Comparison of ENCODE assay signal across 32 cellular contexts in genomic region chr6:143135797-143136561, GRCh38.
DNase-seq lines count a peak whose midpoint lies in the region; ATAC-seq, FAIRE-seq and TF ChIP-seq lines count a peak whose summit lies in the region.
"Had no signal": no experiment of that assay in that cellular context is flagged by ENCODE, and none has a peak within 500 bp of the region (broad histone marks: within the 10 kb centered on the region; RNA-seq: fewer than 3 reads in every experiment).

No MANE protein-coding gene starts in this region.

- H3K36me3 Mint-ChIP-seq in stimulated activated naive CD8-positive, alpha-beta T cell treated with anti-CD3 and anti-CD28 coated beads, Interleukin-15, Interleukin-2, amounts not matched to agents 100 ng/mL and 50 ng/mL, for 24 hours (ENCODE audit: low read depth): peaks cover 59% of the 10 kb centered on the region
- H3K36me3 Mint-ChIP-seq: natural killer cell had no signal

- H2BK5ac ChIP-seq in mesenchymal stem cell (ENCODE audit: low read depth, low read length, poor library complexity, severe bottlenecking): no peak overlapping the region

- H4K91ac ChIP-seq in mesenchymal stem cell (ENCODE audit: low read length): no peak overlapping the region

- peak overlapping the region; percentile 49 for H3K9ac ChIP-seq in mesenchymal stem cell (ENCODE audit: low read length)

- H2AFZ ChIP-seq in mesenchymal stem cell (ENCODE audit: low read depth, low read length): no peak overlapping the region

- no peaks in the 10 kb centered on the region for H3K27me3 ChIP-seq in mesenchymal stem cell (ENCODE audit: control insufficient read depth in 1 of 2, insufficient read depth in 1 of 2, low read length in 2 of 2)
- H3K27me3 ChIP-seq: esophagus squamous epithelium, sigmoid colon, upper lobe of left lung had no signal

- peaks cover 0 to 8% of the 10 kb centered on the region in 2 experiments for H3K36me3 ChIP-seq in mesenchymal stem cell (ENCODE audit: control insufficient read depth in 1 of 2, insufficient read depth in 2 of 2, low read depth in 1 of 2, low read length in 2 of 2)

- peak; percentile 56 to 66 for ATAC-seq in activated CD4-positive, CD25-positive, alpha-beta regulatory T cell treated with anti-CD3 and anti-CD28 coated beads, Interleukin-2, amount 50 U/mL, for 24 hours
- ATAC-seq in stimulated activated naive CD8-positive, alpha-beta T cell treated with anti-CD3 and anti-CD28 coated beads, Interleukin-15, Interleukin-2, amounts not matched to agents 100 U/mL and 50 U/mL, for 24 hours: no peak
- no peak for ATAC-seq in HG03139 (IDR thresholded peaks at IDR 0.05; ENCODE audit: unreplicated experiment)
- ATAC-seq: natural killer cell had no signal

- no peak overlapping the region for H3K4me3 ChIP-seq in mesenchymal stem cell (ENCODE audit: insufficient read depth in 1 of 2, low read depth in 1 of 2, low read length in 2 of 2)
- no peak overlapping the region for H3K4me3 ChIP-seq in foreskin fibroblast (ENCODE audit: low read depth in 1 of 2, low read length in 2 of 2)
- H3K4me3 ChIP-seq: esophagus squamous epithelium, sigmoid colon, upper lobe of left lung had no signal

- H2BK12ac ChIP-seq in mesenchymal stem cell (ENCODE audit: low read length in 2 of 2): no peak overlapping the region

- peak overlapping the region; percentile 14 for H3K4me3 Mint-ChIP-seq in stimulated activated naive CD8-positive, alpha-beta T cell treated with anti-CD3 and anti-CD28 coated beads, Interleukin-15, Interleukin-2, amounts not matched to agents 100 ng/mL and 50 ng/mL, for 24 hours
- H3K4me3 Mint-ChIP-seq: brain, natural killer cell had no signal

- H3K4me2 ChIP-seq in mesenchymal stem cell (ENCODE audit: low read length, poor library complexity, severe bottlenecking): no peak overlapping the region

- H4K8ac ChIP-seq in mesenchymal stem cell (ENCODE audit: low read length): no peak overlapping the region

- H3K79me1 ChIP-seq in mesenchymal stem cell (replicated peaks; ENCODE audit: low read length, poor library complexity, severe bottlenecking): no peaks in the 10 kb centered on the region

- no peak for DNase-seq in activated CD4-positive, CD25-positive, alpha-beta regulatory T cell (lab: John Stamatoyannopoulos, UW)
- no peak for DNase-seq in stimulated activated naive CD8-positive, alpha-beta T cell treated with anti-CD3 and anti-CD28 coated beads, Interleukin-15, Interleukin-2, amounts not matched to agents 100 U/mL and 50 U/mL, for 24 hours
- DNase-seq in mesenchymal stem cell: no peak
- no peak for DNase-seq in D721Med (ENCODE audit: insufficient read length, low spot score)
- DNase-seq in foreskin fibroblast: no peak
- DNase-seq: activated CD4-positive, alpha-beta T cell treated with anti-CD3 and anti-CD28 coated beads, Interleukin-2, amount 50 U/mL, for 1 hour; activated CD8-positive, alpha-beta memory T cell treated with anti-CD3 and anti-CD28 coated beads, Interleukin-2, amount 50 U/mL, for 4 hours; activated gamma-delta T cell; esophagus squamous epithelium; KG1; kidney glomerular epithelial cell; midbrain; MM.1S; natural killer cell; NCI-H2029; NCI-H510A treated with DMSO at 0.1 percent for 48 hours; nucleus accumbens; sigmoid colon; stimulated activated CD4-positive, alpha-beta T cell treated with anti-CD3 and anti-CD28 coated beads, Interleukin-12 subunit alpha, Interleukin-12 subunit beta, amount 100 ng/mL, for 4 hours; stimulated activated CD4-positive, alpha-beta T cell treated with anti-CD3 and anti-CD28 coated beads, Interleukin-4, amount 100 ng/mL, for 1 hour; substantia nigra; T1000; upper lobe of left lung had no signal

- no peak for FAIRE-seq in D721Med (lab: Jason Lieb, UNC)
- FAIRE-seq: frontal cortex, H1 had no signal

- no peaks in the 10 kb centered on the region for H3K4me1 ChIP-seq in mesenchymal stem cell (ENCODE audit: control insufficient read depth, insufficient read depth, low read depth, low read length)
- H3K4me1 ChIP-seq: esophagus squamous epithelium, upper lobe of left lung had no signal

- H3K27me3 Mint-ChIP-seq in stimulated activated naive CD8-positive, alpha-beta T cell treated with anti-CD3 and anti-CD28 coated beads, Interleukin-15, Interleukin-2, amounts not matched to agents 100 ng/mL and 50 ng/mL, for 24 hours: no peaks in the 10 kb centered on the region
- H3K27me3 Mint-ChIP-seq: brain had no signal

- H3K4ac ChIP-seq in mesenchymal stem cell (ENCODE audit: low read depth in 1 of 2, low read length in 2 of 2): no peak overlapping the region

- H3K4me1 Mint-ChIP-seq in stimulated activated naive CD8-positive, alpha-beta T cell treated with anti-CD3 and anti-CD28 coated beads, Interleukin-15, Interleukin-2, amounts not matched to agents 100 ng/mL and 50 ng/mL, for 24 hours (ENCODE audit: low read depth): peaks cover 50% of the 10 kb centered on the region
- H3K4me1 Mint-ChIP-seq: brain had no signal

- peaks cover 7% of the 10 kb centered on the region for H3K9me3 ChIP-seq in mesenchymal stem cell (ENCODE audit: control insufficient read depth, low read length)
- H3K9me3 ChIP-seq: sigmoid colon had no signal

- no peak overlapping the region for H2BK15ac ChIP-seq in mesenchymal stem cell (ENCODE audit: low read depth, poor library complexity, severe bottlenecking)

- WGBS in mesenchymal stem cell: 92% methylated on average over 1 of the region's 3 CpGs

- H3K14ac ChIP-seq in mesenchymal stem cell (ENCODE audit: low read length in 2 of 2): no peak overlapping the region

- no peak overlapping the region for H3K23ac ChIP-seq in mesenchymal stem cell (ENCODE audit: low read length in 2 of 2)

- peaks cover 45% of the 10 kb centered on the region for H3K9me3 Mint-ChIP-seq in stimulated activated naive CD8-positive, alpha-beta T cell treated with anti-CD3 and anti-CD28 coated beads, Interleukin-15, Interleukin-2, amounts not matched to agents 100 ng/mL and 50 ng/mL, for 24 hours

- no peak overlapping the region for H2AK5ac ChIP-seq in mesenchymal stem cell (ENCODE audit: low read length, severe bottlenecking)

- peak overlapping the region; percentile 12 for H3K27ac Mint-ChIP-seq in stimulated activated naive CD8-positive, alpha-beta T cell treated with anti-CD3 and anti-CD28 coated beads, Interleukin-15, Interleukin-2, amounts not matched to agents 100 ng/mL and 50 ng/mL, for 24 hours
- H3K27ac Mint-ChIP-seq: brain, natural killer cell had no signal

- H3K18ac ChIP-seq in mesenchymal stem cell (ENCODE audit: low read depth in 1 of 2, low read length in 2 of 2): no peak overlapping the region

- TF ChIP-seq CTCF in D721Med (IDR thresholded peaks at IDR 0.05; ENCODE audit: insufficient read depth, missing control alignments) (no peak), foreskin fibroblast (IDR thresholded peaks at IDR 0.05; ENCODE audit: low read depth, low read length) (no peak)

- H3K27ac ChIP-seq in mesenchymal stem cell (ENCODE audit: low read length, poor library complexity, severe bottlenecking): no peak overlapping the region
- H3K27ac ChIP-seq: 22Rv1, C4-2B, esophagus squamous epithelium, sigmoid colon, upper lobe of left lung, VCaP had no signal

- no peak overlapping the region for H2BK120ac ChIP-seq in mesenchymal stem cell (ENCODE audit: low read depth, low read length)

Comparison
In these comparisons a context has a peak if more than half of its experiments do, and no peak if none do; other contexts are left out.
1. ATAC-seq: peak in activated CD4-positive, CD25-positive, alpha-beta regulatory T cell treated with anti-CD3 and anti-CD28 coated beads, Interleukin-2, amount 50 U/mL, for 24 hours (2 of 2); none in stimulated activated naive CD8-positive, alpha-beta T cell treated with anti-CD3 and anti-CD28 coated beads, Interleukin-15, Interleukin-2, amounts not matched to agents 100 U/mL and 50 U/mL, for 24 hours (single experiment) and HG03139 (single experiment).